In genomic region chr16:85049864-85050263, GRCh38 we compare ENCODE assay signal across 25 cellular contexts. TPM values are rescaled to one million over a fixed set of nuclear protein-coding genes. Genes with fewer than 3 reads are reported as not detected.
A peak's percentile ranks its signal among the peaks of the same experiment; 100 is the strongest.
DNase-seq lines count a peak whose midpoint lies in the region; ATAC-seq, FAIRE-seq and TF ChIP-seq lines count a peak whose summit lies in the region.
"Had no signal": no experiment of that assay in that cellular context is flagged by ENCODE, and none has a peak within 500 bp of the region (broad histone marks: within the 10 kb centered on the region; RNA-seq: fewer than 3 reads in every experiment).

No MANE protein-coding gene starts in this region.

- intact Hi-C loops in right cardiac atrium (cut with DNase I): no loop called here
- intact Hi-C loops in left ventricle myocardium superior (cut with micrococcal nuclease): no loop called here
- intact Hi-C loops in body of pancreas (cut with DNase I): no loop called here
- intact Hi-C loops in activated CD4-positive, alpha-beta T cell treated with anti-CD3 and anti-CD28 coated beads for 36 hours (cut with DNase I, micrococcal nuclease): no loop called here

- H3K4me1 ChIP-seq in right cardiac atrium (ENCODE audit: control insufficient read depth, insufficient read depth, low read length): no peaks in the 10 kb centered on the region
- H3K4me1 ChIP-seq in small intestine (ENCODE audit: control insufficient read depth in 2 of 2, insufficient read depth in 1 of 2, low read depth in 1 of 2, low read length in 1 of 2): peaks cover 2 to 5% of the 10 kb centered on the region in 2 donors
- peaks cover 28% of the 10 kb centered on the region for H3K4me1 ChIP-seq in body of pancreas

- no peaks in the 10 kb centered on the region for H3K36me3 Mint-ChIP-seq in activated CD4-positive, alpha-beta T cell treated with anti-CD3 and anti-CD28 coated beads for 36 hours (ENCODE audit: low read depth)

- POLR2A ChIA-PET in activated CD4-positive, alpha-beta T cell treated with anti-CD3 and anti-CD28 coated beads for 36 hours (lab: Charles Lee): no interaction called here

- H3K36me3 ChIP-seq in small intestine (ENCODE audit: control insufficient read depth in 2 of 2, insufficient read depth in 2 of 2, low read length in 2 of 2) (no peaks in the 10 kb centered on the region), body of pancreas (replicated peaks in 1 of 2; ENCODE audit: insufficient read depth in 1 of 2, low read depth in 2 of 2) (no peaks in the 10 kb centered on the region)
- H3K36me3 ChIP-seq: SJSA1 had no signal

- H3K27me3 ChIP-seq in right cardiac atrium (ENCODE audit: control insufficient read depth, insufficient read depth): no peaks in the 10 kb centered on the region
- H3K27me3 ChIP-seq in small intestine (ENCODE audit: control insufficient read depth in 2 of 2, insufficient read depth in 2 of 2, low read length in 2 of 2): no peaks in the 10 kb centered on the region
- no peaks in the 10 kb centered on the region for H3K27me3 ChIP-seq in body of pancreas
- H3K27me3 ChIP-seq: SJSA1 had no signal

- H3K27me3 Mint-ChIP-seq in activated CD4-positive, alpha-beta T cell treated with anti-CD3 and anti-CD28 coated beads for 36 hours: no peaks in the 10 kb centered on the region
- H3K27me3 Mint-ChIP-seq: CD4-positive, alpha-beta memory T cell had no signal

- DNase-seq in right cardiac atrium: peak in 2 of 3 donors; percentile 32 to 46
- DNase-seq in left ventricle myocardium superior: no peak
- peak; percentile 81 for DNase-seq in small intestine
- no peak for DNase-seq in body of pancreas
- DNase-seq in activated CD4-positive, alpha-beta T cell treated with anti-CD3 and anti-CD28 coated beads for 36 hours: no peak
- DNase-seq: C1 segment of cervical spinal cord; Caco-2; CD4-positive, alpha-beta memory T cell; DMS 273 treated with DMSO at 0.1 percent for 48 hours; DMS79; NCI-H1105; NCI-H146; NCI-H1930; NCI-H2107; NCI-H524; NCI-H774 had no signal

- FAIRE-seq in small intestine (lab: Jason Lieb, UNC): no peak
- FAIRE-seq: A204.1, GM12878, H1, HepG2 had no signal

- no peaks in the 10 kb centered on the region for H3K9me3 Mint-ChIP-seq in activated CD4-positive, alpha-beta T cell treated with anti-CD3 and anti-CD28 coated beads for 36 hours (ENCODE audit: low read depth)
- H3K9me3 Mint-ChIP-seq: CD4-positive, alpha-beta memory T cell had no signal

- H3K4me3 ChIP-seq in right cardiac atrium (ENCODE audit: low read length) (no peak overlapping the region), small intestine (ENCODE audit: low read depth in 1 of 2, low read length in 2 of 2) (no peak overlapping the region), body of pancreas (no peak overlapping the region)
- H3K4me3 ChIP-seq: GM12878, SJSA1 had no signal

- TF ChIP-seq CTCF in body of pancreas (IDR thresholded peaks at IDR 0.05): no peak

- WGBS in right cardiac atrium: 93% methylated on average over 12 of the region's 12 CpGs
- WGBS in small intestine, 3 donors: 65 to 68% (median 67%) methylated on average over 12 of the region's 12 CpGs
- 91 to 99% methylated on average over 10 to 12 of the region's 12 CpGs for WGBS in body of pancreas, 2 donors

- H3K4me3 Mint-ChIP-seq in activated CD4-positive, alpha-beta T cell treated with anti-CD3 and anti-CD28 coated beads for 36 hours: no peak overlapping the region
- H3K4me3 Mint-ChIP-seq: CD4-positive, alpha-beta memory T cell had no signal

- H3K27ac ChIP-seq in right cardiac atrium (ENCODE audit: low read length): no peak overlapping the region
- H3K27ac ChIP-seq in small intestine (ENCODE audit: low read depth in 1 of 2, low read length in 1 of 2): peak overlapping the region in 1 of 2 donors; percentile 51
- no peak overlapping the region for H3K27ac ChIP-seq in body of pancreas
- H3K27ac ChIP-seq: SJSA1 had no signal

- CTCF ChIA-PET in activated CD4-positive, alpha-beta T cell treated with anti-CD3 and anti-CD28 coated beads for 36 hours (lab: Charles Lee): no interaction called here

- H3K4me1 Mint-ChIP-seq in activated CD4-positive, alpha-beta T cell treated with anti-CD3 and anti-CD28 coated beads for 36 hours: peaks cover 47% of the 10 kb centered on the region

- H3K9me3 ChIP-seq in right cardiac atrium (ENCODE audit: control insufficient read depth, low read length): no peaks in the 10 kb centered on the region
- no peaks in the 10 kb centered on the region for H3K9me3 ChIP-seq in small intestine (ENCODE audit: control insufficient read depth, low read depth)
- H3K9me3 ChIP-seq in body of pancreas: no peaks in the 10 kb centered on the region
- H3K9me3 ChIP-seq: Caco-2, SJSA1 had no signal

- no peak for TF ChIP-seq POLR2A in body of pancreas (IDR thresholded peaks at IDR 0.05)

- H3K27ac Mint-ChIP-seq in activated CD4-positive, alpha-beta T cell treated with anti-CD3 and anti-CD28 coated beads for 36 hours: no peak overlapping the region

- ATAC-seq in right cardiac atrium: no peak
- no peak for ATAC-seq in left ventricle myocardium superior
- peak; percentile 52 for ATAC-seq in esophagus mucosa
- no peak for ATAC-seq in body of pancreas
- no peak for ATAC-seq in HG03460 (IDR thresholded peaks at IDR 0.05; ENCODE audit: unreplicated experiment)
- no peak for ATAC-seq in activated CD4-positive, alpha-beta T cell treated with anti-CD3 and anti-CD28 coated beads for 36 hours
- no peak for ATAC-seq in GM19324 (IDR thresholded peaks at IDR 0.05; ENCODE audit: low FRiP score, unreplicated experiment)
- ATAC-seq: HepG2, PC-3 had no signal

RNA-seq across cellular contexts. Expression of gene KIAA0513, which starts 22.3 kb away (rescaled TPM):
- total RNA-seq in right cardiac atrium: 10 to 100 TPM; 10.9 to 13.5 (median 12.6) TPM
- 6.7 TPM for polyA plus RNA-seq in right cardiac atrium
- 9.5 TPM for total RNA-seq in left ventricle myocardium superior
- 8.1 TPM for total RNA-seq in esophagus mucosa
- polyA plus RNA-seq in small intestine: 1 to 10 TPM; 2.9 to 8.1 (median 4.6) TPM
- 10 to 100 TPM; 23.1 to 71.9 TPM for total RNA-seq in body of pancreas
- 10 to 100 TPM in 1 of 2 experiments, 1 to 10 TPM in 1; 9.6 to 10.4 TPM for total RNA-seq in activated CD4-positive, alpha-beta T cell treated with anti-CD3 and anti-CD28 coated beads for 36 hours

RNA-seq across cellular contexts. Expression of gene ZDHHC7, which starts 38.5 kb away (rescaled TPM):
- total RNA-seq in right cardiac atrium (10 to 100 TPM; 33.1 to 39.2 (median 36.8) TPM), left ventricle myocardium superior (37.1 TPM), esophagus mucosa (17.1 TPM), body of pancreas (10 to 100 TPM; 17.5 to 39.2 TPM)
- polyA plus RNA-seq in right cardiac atrium (19.4 TPM), small intestine (10 to 100 TPM; 16.5 to 30.4 (median 23.9) TPM)
- 10 to 100 TPM; 25.1 to 27.8 TPM for total RNA-seq in activated CD4-positive, alpha-beta T cell treated with anti-CD3 and anti-CD28 coated beads for 36 hours

Comparison
In these comparisons a context has a peak if more than half of its experiments do, and no peak if none do; other contexts are left out.
1. DNase-seq: peak in right cardiac atrium (2 of 3) and small intestine (single experiment); none in left ventricle myocardium superior (single experiment), body of pancreas (0 of 4) and activated CD4-positive, alpha-beta T cell treated with anti-CD3 and anti-CD28 coated beads for 36 hours (single experiment).